Comparison of ENCODE assay signal across 8 cellular contexts in genomic region chr11:66317322-66317765, GRCh38. TPM values are rescaled to one million over a fixed set of nuclear protein-coding genes. Genes with fewer than 3 reads are reported as not detected.
DNase-seq lines count a peak whose midpoint lies in the region; ATAC-seq and TF ChIP-seq lines count a peak whose summit lies in the region.

No MANE protein-coding gene starts in this region.

- ATAC-seq in activated CD8-positive, alpha-beta T cell treated with anti-CD3 and anti-CD28 coated beads for 36 hours: peak; percentile 17
- no peak for ATAC-seq in HG02623 (IDR thresholded peaks at IDR 0.05; ENCODE audit: unreplicated experiment)

- H3K27me3 Mint-ChIP-seq in activated CD8-positive, alpha-beta T cell treated with anti-CD3 and anti-CD28 coated beads for 36 hours: no peaks in the 10 kb centered on the region

- TF ChIP-seq CTCF in activated CD8-positive, alpha-beta T cell treated with anti-CD3 and anti-CD28 coated beads for 36 hours (IDR thresholded peaks at IDR 0.05): no peak

- CTCF ChIA-PET in activated CD8-positive, alpha-beta T cell treated with anti-CD3 and anti-CD28 coated beads for 36 hours (lab: Charles Lee): interaction anchor here (1.0 to 10.2 kb wide), 6 partner anchors 9 to 69 kb away, joined by 3 to 149 read pairs (median 8); partner anchors contain the start of gene RIN1

- peak; percentile 41 for TF ChIP-seq POLR2A in GM19099 (IDR thresholded peaks at IDR 0.05; ENCODE audit: extremely low read depth, insufficient read length, low read depth)

- intact Hi-C loops in activated CD8-positive, alpha-beta T cell treated with anti-CD3 and anti-CD28 coated beads for 36 hours (cut with micrococcal nuclease): no loop called here

- no peak overlapping the region for H3K4me3 ChIP-seq in skeletal muscle cell (ENCODE audit: low read depth, low read length)

- peaks cover 6% of the 10 kb centered on the region for H3K9me3 Mint-ChIP-seq in activated CD8-positive, alpha-beta T cell treated with anti-CD3 and anti-CD28 coated beads for 36 hours

- peak overlapping the region; percentile 80 for H3K4me3 Mint-ChIP-seq in activated CD8-positive, alpha-beta T cell treated with anti-CD3 and anti-CD28 coated beads for 36 hours

- peak; percentile 82 for DNase-seq in activated CD8-positive, alpha-beta T cell treated with anti-CD3 and anti-CD28 coated beads for 36 hours
- peak; percentile 62 for DNase-seq in fibroblast of peridontal ligament (ENCODE audit: extremely low read depth)
- DNase-seq in skeletal muscle cell (ENCODE audit: low read depth): peak; percentile 65
- no peak for DNase-seq in HUDEP-2 (lab: John Stamatoyannopoulos, UW; ENCODE audit: unreplicated experiment in 76 of 76)
- DNase-seq in NCI-H1417 (lab: John Stamatoyannopoulos, UW): no peak
- no peak for DNase-seq in NCI-H2029 (lab: John Stamatoyannopoulos, UW)

- peaks cover 12% of the 10 kb centered on the region for H3K36me3 Mint-ChIP-seq in activated CD8-positive, alpha-beta T cell treated with anti-CD3 and anti-CD28 coated beads for 36 hours (ENCODE audit: low read depth)

- H3K27ac Mint-ChIP-seq in activated CD8-positive, alpha-beta T cell treated with anti-CD3 and anti-CD28 coated beads for 36 hours: peak overlapping the region; percentile 96

- POLR2A ChIA-PET in activated CD8-positive, alpha-beta T cell treated with anti-CD3 and anti-CD28 coated beads for 36 hours (lab: Charles Lee): interaction anchor here (0.5 to 6.9 kb wide), 12 partner anchors 9 to 484 kb away, joined by 3 to 38 read pairs (median 3); partner anchors contain the start of genes B4GAT1, BRMS1, CCDC85B and RIN1

- H3K4me1 Mint-ChIP-seq in activated CD8-positive, alpha-beta T cell treated with anti-CD3 and anti-CD28 coated beads for 36 hours (ENCODE audit: low read depth): peaks cover 52% of the 10 kb centered on the region

RNA-seq across cellular contexts. Expression of gene CD248, which starts 0.5 kb away (rescaled TPM):
- total RNA-seq in activated CD8-positive, alpha-beta T cell treated with anti-CD3 and anti-CD28 coated beads for 36 hours: 10 to 100 TPM; 16.3 to 16.8 TPM

RNA-seq across cellular contexts. Expression of gene RIN1, which starts 18.9 kb away (rescaled TPM):
- total RNA-seq in activated CD8-positive, alpha-beta T cell treated with anti-CD3 and anti-CD28 coated beads for 36 hours: 1 to 10 TPM; 1.1 to 1.6 TPM

RNA-seq across cellular contexts. Expression of gene TMEM151A, which starts 25.6 kb away (rescaled TPM):
- total RNA-seq in activated CD8-positive, alpha-beta T cell treated with anti-CD3 and anti-CD28 coated beads for 36 hours: not detected

RNA-seq across cellular contexts. Expression of gene BRMS1, which starts 27.6 kb away (rescaled TPM):
- 10 to 100 TPM; 35.7 to 35.9 TPM for total RNA-seq in activated CD8-positive, alpha-beta T cell treated with anti-CD3 and anti-CD28 coated beads for 36 hours

RNA-seq across cellular contexts. Expression of gene YIF1A, which starts 28.4 kb away (rescaled TPM):
- 10 to 100 TPM; 57.4 to 64.0 TPM for total RNA-seq in activated CD8-positive, alpha-beta T cell treated with anti-CD3 and anti-CD28 coated beads for 36 hours

Comparison
In these comparisons a context has a peak if more than half of its experiments do, and no peak if none do; other contexts are left out.
1. DNase-seq: peak in activated CD8-positive, alpha-beta T cell treated with anti-CD3 and anti-CD28 coated beads for 36 hours (single experiment), fibroblast of peridontal ligament (single experiment) and skeletal muscle cell (single experiment); none in HUDEP-2 (0 of 76), NCI-H1417 (0 of 3) and NCI-H2029 (single experiment).